20 cellular contexts compared by ENCODE assay signal in genomic region chr1:211183924-211184323, GRCh38. TPM values are rescaled to one million over a fixed set of nuclear protein-coding genes. Genes with fewer than 3 reads are reported as not detected.
DNase-seq lines count a peak whose midpoint lies in the region; ATAC-seq, FAIRE-seq and TF ChIP-seq lines count a peak whose summit lies in the region.
"Had no signal": no experiment of that assay in that cellular context is flagged by ENCODE, and none has a peak within 500 bp of the region (broad histone marks: within the 10 kb centered on the region; RNA-seq: fewer than 3 reads in every experiment).

No MANE protein-coding gene starts in this region.

- no peaks in the 10 kb centered on the region for H3K36me3 ChIP-seq in K562 (ENCODE audit: control insufficient read depth, insufficient read depth, low read length)
- H3K36me3 ChIP-seq: BLaER1 had no signal

- H3K4me1 ChIP-seq in K562 (replicated peaks in 1 of 2; ENCODE audit: control insufficient read depth in 2 of 2, insufficient read depth in 2 of 2, low read length in 2 of 2): no peaks in the 10 kb centered on the region
- H3K4me1 ChIP-seq: BLaER1 had no signal

- ATAC-seq in K562: no peak

- H3K4me3 ChIP-seq in HFF-Myc (replicated peaks; ENCODE audit: low read depth, low read length): no peak overlapping the region
- H3K4me3 ChIP-seq in K562: no peak overlapping the region
- H3K4me3 ChIP-seq: BLaER1 had no signal

- no peak for TF ChIP-seq POLR2A in K562 (conservative IDR thresholded peaks at IDR 0.05)

- no peaks in the 10 kb centered on the region for H3K79me2 ChIP-seq in K562 (ENCODE audit: control insufficient read depth, insufficient read depth, low read length)

- TF ChIP-seq EP300 in K562 (IDR thresholded peaks at IDR 0.05; ENCODE audit: low read length): no peak

- POLR2A ChIA-PET in K562 (lab: Yijun Ruan, JAX): interaction anchor here (0.6 kb wide), 1 partner anchor 280 kb away, joined by 3 read pairs; no protein-coding TSS in a partner anchor

- no peak overlapping the region for H3K4me2 ChIP-seq in K562 (ENCODE audit: insufficient read depth, low read length)
- H3K4me2 ChIP-seq: BLaER1 had no signal

- no peak overlapping the region for H3K9ac ChIP-seq in K562 (ENCODE audit: insufficient read depth in 1 of 2, low read depth in 2 of 2, low read length in 2 of 2)
- H3K9ac ChIP-seq: BLaER1 had no signal

- no peaks in the 10 kb centered on the region for H3K9me1 ChIP-seq in K562 (ENCODE audit: control insufficient read depth, insufficient read depth, low read length)

- FAIRE-seq in D721Med (lab: Jason Lieb, UNC) (peak; percentile 90), K562 (lab: Jason Lieb, UNC) (no peak)
- FAIRE-seq: GM12892, GM19239 had no signal

- CTCF ChIA-PET in K562 (lab: Yijun Ruan, JAX; ENCODE audit: low intra/inter-chr PET ratio): no interaction called here

- H3K9me3 ChIP-seq in K562 (replicated peaks; ENCODE audit: control insufficient read depth, insufficient read depth, low read depth, low read length): no peaks in the 10 kb centered on the region
- H3K9me3 ChIP-seq: BLaER1 had no signal

- no peaks in the 10 kb centered on the region for H4K20me1 ChIP-seq in K562 (replicated peaks; ENCODE audit: control insufficient read depth, insufficient read depth, low read length)
- H4K20me1 ChIP-seq: BLaER1 had no signal

- BruUV-seq in K562 (replicated peaks; lab: Mats Ljungman, UMichigan): no TSS peak

- intact Hi-C loops in K562 (cut with micrococcal nuclease): no loop called here

- TF ChIP-seq CTCF in D721Med (IDR thresholded peaks at IDR 0.05; ENCODE audit: insufficient read depth, missing control alignments) (no peak), HFF-Myc (IDR thresholded peaks at IDR 0.05; ENCODE audit: low read depth, low read length, missing control alignments) (no peak), K562 (IDR thresholded peaks at IDR 0.05 in 2 of 3, conservative IDR thresholded peaks at IDR 0.05 in 1 of 3; ENCODE audit: insufficient read depth in 2 of 3, low read depth in 1 of 3, low read length in 3 of 3) (no peak)

- in situ Hi-C loops in K562 (cut with MboI): no loop called here

- DNase-seq in D721Med (ENCODE audit: insufficient read length, low spot score) (no peak), HFF-Myc (ENCODE audit: extremely low read depth, low read depth) (peak; percentile 26), K562 (ENCODE audit: extremely low read depth in 1 of 4, low spot score in 3 of 4) (no peak), myocyte (ENCODE audit: low read depth) (peak; percentile 52), NCI-H1092 (lab: John Stamatoyannopoulos, UW) (no peak), D341Med (ENCODE audit: low spot score) (no peak)
- no peak for DNase-seq in stimulated activated CD4-positive, alpha-beta T cell treated with anti-CD3 and anti-CD28 coated beads, Interleukin-2, amount 100 ng/mL, for 48 hours
- DNase-seq: DMS79 treated with DMSO at 0.1 percent for 48 hours, GDM1, GOT3, HFFc6, KG1, MM.1S, NCI-H1105 treated with DMSO at 0.1 percent for 48 hours, NCI-H1930, NCI-H526 treated with DMSO at 0.1 percent for 48 hours had no signal

- TF ChIP-seq RAD21 in K562 (CRISPR knock-in tag; conservative IDR thresholded peaks at IDR 0.05 in 1 of 2, IDR thresholded peaks at IDR 0.05 in 1 of 2): no peak

- H3K27me3 ChIP-seq in K562 (ENCODE audit: control insufficient read depth in 2 of 2, insufficient read depth in 2 of 2, low read length in 2 of 2): no peaks in the 10 kb centered on the region
- H3K27me3 ChIP-seq: BLaER1 had no signal

- H2AFZ ChIP-seq in K562 (ENCODE audit: low read depth, low read length): peak overlapping the region; percentile 7; the same call in 1 of the 2 replicates

- 26% methylated on average over 2 of the region's 2 CpGs for WGBS in K562 (ENCODE audit: insufficient coverage, low coverage, missing lambda C conversion rate)

- H3K27ac ChIP-seq in K562 (ENCODE audit: extremely low read depth, low read depth, low read length): no peak overlapping the region
- H3K27ac ChIP-seq: BLaER1 had no signal

TF ChIP-seq in K562, 482 proteins besides CTCF, POLR2A, EP300 and RAD21:
- TF ChIP-seq RBM39 (optimal IDR thresholded peaks at IDR 0.05; ENCODE audit: low read depth, low read length) (no peak), NFRKB (IDR thresholded peaks at IDR 0.05; ENCODE audit: low read depth) (no peak), LCOR (CRISPR knock-in tag; IDR thresholded peaks at IDR 0.05) (no peak), MAFK (IDR thresholded peaks at IDR 0.05; ENCODE audit: low read length) (0 out of 2 replicates have a peak, but pooled peaks have one; percentile 20), NFE2 (IDR thresholded peaks at IDR 0.05; ENCODE audit: low read depth) (peak; percentile 59; the same call in 1 of the 2 replicates), ZNF316 (IDR thresholded peaks at IDR 0.05) (peak; percentile 58), ZC3H4 (CRISPR knock-in tag; IDR thresholded peaks at IDR 0.05; ENCODE audit: borderline replicate concordance) (no peak), ZC3H8 (IDR thresholded peaks at IDR 0.05) (no peak), MAFF (IDR thresholded peaks at IDR 0.05; ENCODE audit: low read length) (peak; percentile 40; the same call in 1 of the 2 replicates), C11orf30 (IDR thresholded peaks at IDR 0.05; ENCODE audit: low read depth) (peak; percentile 56), ARID1B (IDR thresholded peaks at IDR 0.05) (0 out of 2 replicates have a peak, but pooled peaks have one; percentile 22), ATF3 (IDR thresholded peaks at IDR 0.05) (peak; percentile 31), ATF3 (CRISPR knock-in tag; conservative IDR thresholded peaks at IDR 0.05) (no peak), MAFG (tag; conservative IDR thresholded peaks at IDR 0.05) (peak; percentile 80), MTA2 (IDR thresholded peaks at IDR 0.05; ENCODE audit: low read depth) (no peak)

RNA-seq across cellular contexts. Expression of gene KCNH1, which starts 50.0 kb away (rescaled TPM):
- total RNA-seq in K562 (2011; cell fraction: chromatin; rRNA removed; ENCODE audit: low replicate concordance): not detected in 2 replicates
- total RNA-seq in K562 (2011; cell fraction: nucleolus; rRNA removed): not detected in 2 replicates
- total RNA-seq in K562 (2011; cell fraction: nucleoplasm; rRNA removed): not detected in 2 replicates
- total RNA-seq in K562 (2014; rRNA removed) (not detected in 2 replicates), K562 (2014; rRNA removed; fragmentation: Illumina TruSeq; extraction: Trizol) (not detected in 2 replicates), K562 (2015; rRNA removed; fragmentation: Illumina TruSeq; extraction: Trizol) (not detected in 2 replicates), K562 (2021) (not detected in 2 replicates), myocyte (9.3 and 10.3 TPM in 2 replicates)
- polyA plus RNA-seq in K562 (2011; rRNA removed) (not detected in 2 replicates), K562 (2014; fragmentation: Illumina TruSeq; extraction: Trizol) (not detected in 2 replicates), K562 (2014; fragmentation: Nextera tagmentation; extraction: Ambion mirVana) (not detected), K562 (2014; rRNA removed) (not detected in 2 replicates)
- not detected in 2 replicates for polyA plus RNA-seq in K562 (2011; cell fraction: cytosol; rRNA removed)
- 0.06 TPM in 1 of 2 replicates, not detected in the other for polyA plus RNA-seq in K562 (2011; cell fraction: nucleus; rRNA removed)
- polyA plus RNA-seq in K562 (2012): 0.03 TPM in 1 of 2 replicates, not detected in the other
- polyA minus RNA-seq in K562 (2011; rRNA and poly(A)+ RNA removed): not detected in 2 replicates
- not detected in 2 replicates for polyA minus RNA-seq in K562 (2011; cell fraction: cytosol; rRNA and poly(A)+ RNA removed)
- not detected in 2 replicates for polyA minus RNA-seq in K562 (2011; cell fraction: nucleus; rRNA and poly(A)+ RNA removed)
- 14.6 TPM for polyA plus RNA-seq in myocyte (2012)
- total RNA-seq: OCI-LY7 had no signal

Comparison
In these comparisons a context has a peak if more than half of its experiments do, and no peak if none do; other contexts are left out.
1. DNase-seq: peak in HFF-Myc (single experiment) and myocyte (single experiment); none in D721Med (single experiment), K562 (0 of 4), stimulated activated CD4-positive, alpha-beta T cell treated with anti-CD3 and anti-CD28 coated beads, Interleukin-2, amount 100 ng/mL, for 48 hours (0 of 2), NCI-H1092 (single experiment) and D341Med (single experiment).